In genomic region chr7:157138424-157139141, GRCh38 we compare ENCODE assay signal across 8 cellular contexts. TPM values are rescaled to one million over a fixed set of nuclear protein-coding genes. Genes with fewer than 3 reads are reported as not detected.
DNase-seq lines count a peak whose midpoint lies in the region; ATAC-seq and TF ChIP-seq lines count a peak whose summit lies in the region.

Gene UBE3C (plus strand): TSS chr7:157138926. CDS start chr7:157139273, 347 bp downstream.

- H3K27me3 ChIP-seq in right cardiac atrium (ENCODE audit: control insufficient read depth, insufficient read depth) (no peaks in the 10 kb centered on the region), uterus (no peaks in the 10 kb centered on the region)

- H3K4me1 ChIP-seq in right cardiac atrium (ENCODE audit: control insufficient read depth, insufficient read depth, low read length) (peaks cover 6% of the 10 kb centered on the region), uterus (peaks cover 3 to 12% of the 10 kb centered on the region in 2 donors)

- no peaks in the 10 kb centered on the region for H3K9me3 ChIP-seq in right cardiac atrium (ENCODE audit: control insufficient read depth, low read length)
- H3K9me3 ChIP-seq in uterus: no peaks in the 10 kb centered on the region

- ATAC-seq in GM18502 (IDR thresholded peaks at IDR 0.05; ENCODE audit: poor library complexity, unreplicated experiment) (peak; percentile 84), HG02943 (IDR thresholded peaks at IDR 0.05; ENCODE audit: low read depth, unreplicated experiment) (peak; percentile 77), right cardiac atrium (peak; percentile 97)

- intact Hi-C loops in T-helper 2 cell treated with Interferon-gamma antibody and Interleukin-4, amounts not matched to agents 100 ng/mL and 5 ng/mL, for 36 hours (cut with micrococcal nuclease): loop anchor here (1.0 to 10.0 kb wide), 6 partner anchors 188 to 1842 kb away; partner anchors contain the start of genes INSIG1, LMBR1 and RBM33
- intact Hi-C loops in right cardiac atrium (cut with DNase I): no loop called here
- intact Hi-C loops in uterus (cut with DNase I; ENCODE audit: low total_unique reads): no loop called here

- TF ChIP-seq CTCF in uterus (IDR thresholded peaks at IDR 0.05): peak in 1 of 4 experiments; percentile 13

- H3K27ac ChIP-seq in right cardiac atrium (ENCODE audit: low read length): peak within 1 kb of the TSS; percentile 87
- peak within 1 kb of the TSS; percentile 90 to 95 for H3K27ac ChIP-seq in uterus

- peak within 1 kb of the TSS; percentile 82 for H3K4me3 ChIP-seq in right cardiac atrium (ENCODE audit: low read length)
- peak within 1 kb of the TSS; percentile 57 to 72 for H3K4me3 ChIP-seq in uterus

- TF ChIP-seq POLR2A in uterus (IDR thresholded peaks at IDR 0.05): peak; percentile 29 to 75

- WGBS in right cardiac atrium: 1% methylated on average over 83 of the region's 84 CpGs

- no peaks in the 10 kb centered on the region for H3K36me3 ChIP-seq in uterus

- DNase-seq in NCI-H1930 (lab: John Stamatoyannopoulos, UW) (peak; percentile 79 to 95), anterior cingulate cortex (lab: John Stamatoyannopoulos, UW) (peak; percentile 13 to 93 (median 80)), right cardiac atrium (peak; percentile 94 to 98 (median 98)), putamen (ENCODE audit: low spot score) (peak; percentile 92), uterus (peak; percentile 86 to 92)

RNA-seq across cellular contexts. Expression of gene UBE3C, which starts in this region (rescaled TPM):
- 69.1 and 71.0 TPM in 2 replicates for total RNA-seq in T-helper 2 cell treated with Interferon-gamma antibody and Interleukin-4, amounts not matched to agents 100 ng/mL and 5 ng/mL, for 36 hours
- total RNA-seq in right cardiac atrium (10 to 100 TPM; 47.4 to 59.7 (median 54.8) TPM), uterus (100 to 1,000 TPM in 2 of 4 donors, 10 to 100 TPM in 2; 54.1 to 121 (median 91.7) TPM)
- polyA plus RNA-seq in right cardiac atrium: 22.0 TPM

Comparison
In these comparisons a context has a peak if more than half of its experiments do, and no peak if none do; other contexts are left out.
1. Peak in every context shown above with its lines: DNase-seq, ATAC-seq, H3K4me3 ChIP-seq and H3K27ac ChIP-seq.